In genomic region chr1:228354390-228355320, GRCh38 we compare ENCODE assay signal across 1 cellular context.
TF ChIP-seq lines count a peak whose summit lies in the region.

No MANE protein-coding gene starts in this region.

TF ChIP-seq in WTC11, 78 proteins besides CTCF, POLR2A, EP300 and RAD21 (continued from another document):
- TF ChIP-seq, protein P1, sequence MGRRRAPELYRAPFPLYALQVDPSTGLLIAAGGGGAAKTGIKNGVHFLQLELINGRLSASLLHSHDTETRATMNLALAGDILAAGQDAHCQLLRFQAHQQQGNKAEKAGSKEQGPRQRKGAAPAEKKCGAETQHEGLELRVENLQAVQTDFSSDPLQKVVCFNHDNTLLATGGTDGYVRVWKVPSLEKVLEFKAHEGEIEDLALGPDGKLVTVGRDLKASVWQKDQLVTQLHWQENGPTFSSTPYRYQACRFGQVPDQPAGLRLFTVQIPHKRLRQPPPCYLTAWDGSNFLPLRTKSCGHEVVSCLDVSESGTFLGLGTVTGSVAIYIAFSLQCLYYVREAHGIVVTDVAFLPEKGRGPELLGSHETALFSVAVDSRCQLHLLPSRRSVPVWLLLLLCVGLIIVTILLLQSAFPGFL (CRISPR knock-in tag; IDR thresholded peaks at IDR 0.05; ENCODE audit: borderline replicate concordance), result no peak
- TF ChIP-seq NR2C2 (CRISPR knock-in tag; IDR thresholded peaks at IDR 0.05), result no peak
TF ChIP-seq in WTC11: peak in this region for 0.
